8 cellular contexts compared by ENCODE assay signal in the genomic region with DNA sequence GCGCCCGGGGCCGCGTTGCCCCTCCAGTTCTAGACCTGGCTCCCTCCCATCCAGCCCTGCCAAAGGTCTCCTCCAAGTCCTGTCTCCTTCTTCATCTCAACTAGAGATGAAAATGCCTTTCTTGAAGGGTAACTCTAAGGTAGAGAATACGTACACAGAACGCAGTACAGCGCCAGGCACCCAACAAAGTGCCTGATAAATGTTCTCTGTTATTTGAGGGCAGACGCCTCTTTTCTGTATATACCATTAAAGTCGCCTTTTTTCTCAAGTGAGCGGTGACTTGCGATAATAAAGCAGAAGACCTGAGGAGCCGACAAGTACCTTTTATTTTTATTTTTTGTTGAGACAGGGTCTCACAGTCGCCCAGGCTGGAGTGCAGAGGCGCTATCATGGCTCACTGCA. TPM values are rescaled to one million over a fixed set of nuclear protein-coding genes. Genes with fewer than 3 reads are reported as not detected.
A peak's percentile ranks its signal among the peaks of the same experiment; 100 is the strongest.
DNase-seq lines count a peak whose midpoint lies in the region; ATAC-seq and TF ChIP-seq lines count a peak whose summit lies in the region.

No MANE protein-coding gene starts in this region.

- no peak for ATAC-seq in activated T-helper 17 cell treated with anti-CD3 and anti-CD28 coated beads, Interleukin-2, amount 50 U/mL, for 72 hours (replicated peaks)
- no peak for ATAC-seq in HG02678 (IDR thresholded peaks at IDR 0.05; ENCODE audit: unreplicated experiment)

- no peaks in the 10 kb centered on the region for H3K36me3 ChIP-seq in iPS-20b (ENCODE audit: insufficient read depth, low read depth, low read length)
- peaks cover 0 to 18% (median 0%) of the 10 kb centered on the region in 4 donors for H3K36me3 ChIP-seq in stomach
- H3K36me3 ChIP-seq in BE2C = no peaks in the 10 kb centered on the region

- no peak for TF ChIP-seq POLR2A in stomach (IDR thresholded peaks at IDR 0.05)

- H3K4me1 ChIP-seq in iPS-20b (ENCODE audit: insufficient read depth, low read length) (peaks cover 2% of the 10 kb centered on the region; the same call in 1 of the 2 replicates), stomach (peaks cover 11 to 54% (median 35%) of the 10 kb centered on the region in 4 donors), BE2C (no peaks in the 10 kb centered on the region)

- H3K9ac ChIP-seq in iPS-20b (ENCODE audit: low read depth, low read length) = peak overlapping the region; percentile 82; the same call in 1 of the 2 replicates

- H3K27me3 ChIP-seq in iPS-20b (ENCODE audit: insufficient read depth, low read length) (peaks cover 10% of the 10 kb centered on the region), stomach (no peaks in the 10 kb centered on the region), BE2C (no peaks in the 10 kb centered on the region)

- WGBS in stomach, 5 donors = 35 to 40% (median 37%) methylated on average over 12 to 14 of the region's 14 CpGs

- no peaks in the 10 kb centered on the region for H3K9me3 Mint-ChIP-seq in HFFc6
- no peaks in the 10 kb centered on the region for H3K9me3 Mint-ChIP-seq in activated T-helper 17 cell treated with anti-CD3 and anti-CD28 coated beads, Interleukin-2, amount 50 U/mL, for 72 hours

- peak overlapping the region; percentile 94 for H3K27ac Mint-ChIP-seq in HFFc6
- H3K27ac Mint-ChIP-seq in activated T-helper 17 cell treated with anti-CD3 and anti-CD28 coated beads, Interleukin-2, amount 50 U/mL, for 72 hours = no peak overlapping the region

- H3K4me3 ChIP-seq in iPS-20b (ENCODE audit: low read length) = peak overlapping the region; percentile 91
- H3K4me3 ChIP-seq in stomach = peak overlapping the region; percentile 67 to 78 (median 76)
- no peak overlapping the region; the same call in 1 of the 2 replicates for H3K4me3 ChIP-seq in BE2C (ENCODE audit: low read depth, low read length)

- peaks cover 21% of the 10 kb centered on the region; the same call in 1 of the 2 replicates for H3K36me3 Mint-ChIP-seq in HFFc6 (ENCODE audit: low read depth)
- no peaks in the 10 kb centered on the region for H3K36me3 Mint-ChIP-seq in activated T-helper 17 cell treated with anti-CD3 and anti-CD28 coated beads, Interleukin-2, amount 50 U/mL, for 72 hours (ENCODE audit: low read depth)

- CTCF ChIA-PET in GM10248 (lab: Yijun Ruan, JAX) = interaction anchor here (12.7 kb wide), 1 partner anchor 18 kb away, joined by 116 read pairs; no protein-coding TSS in a partner anchor

- no peaks in the 10 kb centered on the region for H3K9me3 ChIP-seq in iPS-20b (ENCODE audit: insufficient read depth, low read depth, low read length)
- no peaks in the 10 kb centered on the region for H3K9me3 ChIP-seq in stomach
- no peaks in the 10 kb centered on the region for H3K9me3 ChIP-seq in BE2C

- no peaks in the 10 kb centered on the region for H3K27me3 Mint-ChIP-seq in HFFc6 (ENCODE audit: insufficient read depth)
- H3K27me3 Mint-ChIP-seq in activated T-helper 17 cell treated with anti-CD3 and anti-CD28 coated beads, Interleukin-2, amount 50 U/mL, for 72 hours = no peaks in the 10 kb centered on the region

- H3K4me3 Mint-ChIP-seq in HFFc6 = peak overlapping the region; percentile 92
- H3K4me3 Mint-ChIP-seq in activated T-helper 17 cell treated with anti-CD3 and anti-CD28 coated beads, Interleukin-2, amount 50 U/mL, for 72 hours = peak overlapping the region; percentile 87

- no peak for TF ChIP-seq CTCF in HFFc6 (IDR thresholded peaks at IDR 0.05)
- TF ChIP-seq CTCF in stomach (IDR thresholded peaks at IDR 0.05) = no peak
- TF ChIP-seq CTCF in GM10248 (IDR thresholded peaks at IDR 0.05; ENCODE audit: control extremely low read depth, extremely low read depth, low read depth, missing control alignments) = no peak
- TF ChIP-seq CTCF in BE2C (IDR thresholded peaks at IDR 0.05; ENCODE audit: low read depth, low read length) = no peak

- peaks cover 37% of the 10 kb centered on the region for H3K4me1 Mint-ChIP-seq in HFFc6 (ENCODE audit: low read depth)
- peaks cover 42% of the 10 kb centered on the region for H3K4me1 Mint-ChIP-seq in activated T-helper 17 cell treated with anti-CD3 and anti-CD28 coated beads, Interleukin-2, amount 50 U/mL, for 72 hours

- H3K27ac ChIP-seq in iPS-20b (ENCODE audit: low read length) (no peak overlapping the region), stomach (peak overlapping the region; percentile 93 to 99 (median 97))

- DNase-seq in HFFc6 = no peak
- no peak for DNase-seq in stomach
- DNase-seq in GDM1 (lab: John Stamatoyannopoulos, UW) = no peak
- no peak for DNase-seq in GM10248 (ENCODE audit: extremely low spot score)
- no peak for DNase-seq in BE2C

- no peak for TF ChIP-seq EP300 in stomach (IDR thresholded peaks at IDR 0.05)

- POLR2A ChIA-PET in GM10248 (lab: Yijun Ruan, JAX) = no interaction called here

- intact Hi-C loops in stomach (cut with DNase I; ENCODE audit: low total_unique reads) = no loop called here

RNA-seq across cellular contexts. Expression of gene CRTAP, which starts 0.8 kb away (rescaled TPM):
- total RNA-seq in HFFc6 (2021; fragmentation: NEBNext Ultra II Directional; extraction: Animal tissue kit (Norgen Biotek cat#: 25700)) = 100 to 1,000 TPM; 261 to 322 (median 296) TPM
- total RNA-seq in activated T-helper 17 cell treated with anti-CD3 and anti-CD28 coated beads, Interleukin-2, amount 50 U/mL, for 72 hours = 10 to 100 TPM; 38.2 to 60.7 TPM
- total RNA-seq in stomach = 100 to 1,000 TPM in 3 of 5 donors, 10 to 100 TPM in 2; 65.8 to 284 (median 106) TPM
- polyA plus RNA-seq in stomach = 100 to 1,000 TPM in 1 of 3 donors, 10 to 100 TPM in 2; 65.2 to 165 (median 75.8) TPM
- polyA plus RNA-seq in BE2C (2012; ENCODE audit: insufficient read depth, insufficient read length, low read depth) = 13.7 TPM

RNA-seq across cellular contexts. Expression of gene GLB1, which starts 17.7 kb away (rescaled TPM):
- 10 to 100 TPM; 71.0 to 95.8 (median 79.9) TPM for total RNA-seq in HFFc6 (2021; fragmentation: NEBNext Ultra II Directional; extraction: Animal tissue kit (Norgen Biotek cat#: 25700))
- 100 to 1,000 TPM in 1 of 2 donors, 10 to 100 TPM in 1; 54.5 to 121 TPM for total RNA-seq in activated T-helper 17 cell treated with anti-CD3 and anti-CD28 coated beads, Interleukin-2, amount 50 U/mL, for 72 hours
- total RNA-seq in stomach = 10 to 100 TPM; 13.0 to 76.5 (median 49.0) TPM
- polyA plus RNA-seq in stomach = 10 to 100 TPM; 11.2 to 21.5 (median 13.6) TPM
- polyA plus RNA-seq in BE2C (2012; ENCODE audit: insufficient read depth, insufficient read length, low read depth) = 26.3 TPM

RNA-seq across cellular contexts. Expression of gene TMPPE, which starts 17.7 kb away (rescaled TPM):
- total RNA-seq in HFFc6 (2021; fragmentation: NEBNext Ultra II Directional; extraction: Animal tissue kit (Norgen Biotek cat#: 25700)) = 1 to 10 TPM; 6.0 to 8.7 (median 7.3) TPM
- 10 to 100 TPM in 1 of 2 donors, 1 to 10 TPM in 1; 8.8 to 12.7 TPM for total RNA-seq in activated T-helper 17 cell treated with anti-CD3 and anti-CD28 coated beads, Interleukin-2, amount 50 U/mL, for 72 hours
- 10 to 100 TPM in 3 of 5 donors, 1 to 10 TPM in 2; 1.2 to 17.4 (median 11.0) TPM for total RNA-seq in stomach
- polyA plus RNA-seq in stomach = under 1 TPM; 0.15 to 0.75 (median 0.15) TPM
- 0.32 TPM for polyA plus RNA-seq in BE2C (2012; ENCODE audit: insufficient read depth, insufficient read length, low read depth)
